In genomic region chr3:115702598-115702997, GRCh38 we compare ENCODE assay signal across 1 cellular context.
TF ChIP-seq lines count a peak whose summit lies in the region.

No MANE protein-coding gene starts in this region.

TF ChIP-seq in HepG2, 621 proteins besides CTCF, POLR2A, EP300 and RAD21:
- peak; percentile 100 for TF ChIP-seq ZNF614 (CRISPR knock-in tag; IDR thresholded peaks at IDR 0.05; ENCODE audit: borderline replicate concordance)
- no peak for TF ChIP-seq SAFB2 (CRISPR knock-in tag; IDR thresholded peaks at IDR 0.05; ENCODE audit: borderline replicate concordance, low read depth)
TF ChIP-seq in HepG2: peak in this region for 1.
